19 cellular contexts compared by ENCODE assay signal in genomic region chr15:80106051-80106450, GRCh38. TPM values are rescaled to one million over a fixed set of nuclear protein-coding genes. Genes with fewer than 3 reads are reported as not detected.
DNase-seq lines count a peak whose midpoint lies in the region; TF ChIP-seq lines count a peak whose summit lies in the region.
"Had no signal": no experiment of that assay in that cellular context is flagged by ENCODE, and none has a peak within 500 bp of the region (broad histone marks: within the 10 kb centered on the region; RNA-seq: fewer than 3 reads in every experiment).

No MANE protein-coding gene starts in this region.

- TF ChIP-seq POLR2A in tibial nerve (IDR thresholded peaks at IDR 0.05), result no peak

- no peak for TF ChIP-seq EP300 in tibial nerve (IDR thresholded peaks at IDR 0.05)

- WGBS in tibial nerve, 2 donors, result 88 to 91% methylated on average over 4 of the region's 4 CpGs

- H3K4me3 ChIP-seq in epithelial cell of esophagus (ENCODE audit: low read length) (no peak overlapping the region), skeletal muscle cell (ENCODE audit: low read depth, low read length) (no peak overlapping the region), tibial nerve (no peak overlapping the region)
- H3K4me3 ChIP-seq: coronary artery, heart right ventricle, transverse colon had no signal

- peaks cover 0 to 23% (median 0%) of the 10 kb centered on the region in 4 donors for H3K4me1 ChIP-seq in tibial nerve

- H3K36me3 ChIP-seq in tibial nerve, result peaks cover 0 to 5% (median 0%) of the 10 kb centered on the region in 3 donors

- TF ChIP-seq CTCF in epithelial cell of esophagus (IDR thresholded peaks at IDR 0.05; ENCODE audit: insufficient read depth, low read depth, low read length, missing control alignments), result no peak
- no peak for TF ChIP-seq CTCF in tibial nerve (IDR thresholded peaks at IDR 0.05)

- H3K27ac ChIP-seq in tibial nerve, result no peak overlapping the region
- H3K27ac ChIP-seq: coronary artery, heart right ventricle, transverse colon had no signal

- DNase-seq in GM03348 (ENCODE audit: low spot score) (peak; percentile 46), RPMI7951 (ENCODE audit: low read depth) (peak; percentile 11), epithelial cell of esophagus (ENCODE audit: low read depth) (peak; percentile 45), skeletal muscle cell (ENCODE audit: low read depth) (peak; percentile 10), tibial nerve (ENCODE audit: low spot score in 2 of 2) (no peak), ureter (ENCODE audit: low spot score) (no peak), NCI-H2227 treated with DMSO at 0.1 percent for 48 hours (lab: John Stamatoyannopoulos, UW) (no peak)
- DNase-seq: activated effector memory CD4-positive, alpha-beta T cell treated with Interleukin-2 at 50 U/mL for 16 hours; aorta; CD4-positive, alpha-beta memory T cell; DMS79 treated with DMSO at 0.1 percent for 48 hours; heart right ventricle; islet precursor cell; NCI-H187; NCI-H446 treated with DMSO at 0.1 percent for 48 hours; Right ventricle myocardium superior; stimulated activated naive CD4-positive, alpha-beta T cell; transverse colon had no signal

- no peaks in the 10 kb centered on the region for H3K27me3 ChIP-seq in tibial nerve
- H3K27me3 ChIP-seq: heart right ventricle, transverse colon had no signal

- H3K9me3 ChIP-seq in tibial nerve, result no peaks in the 10 kb centered on the region
- H3K9me3 ChIP-seq: heart right ventricle, transverse colon had no signal

RNA-seq across cellular contexts. Expression of gene ZFAND6, which starts 46.6 kb away (rescaled TPM):
- total RNA-seq in RPMI7951 (2014; rRNA removed; shearing (Covaris generic)), result 175 and 202 TPM in 2 replicates
- total RNA-seq in tibial nerve (100 to 1,000 TPM in 1 of 4 donors, 10 to 100 TPM in 3; 68.6 to 126 (median 88.2) TPM), ureter (99.5 TPM)

RNA-seq across cellular contexts. Expression of gene FAH, which starts 46.7 kb away (rescaled TPM):
- 162 and 172 TPM in 2 replicates for total RNA-seq in RPMI7951 (2014; rRNA removed; shearing (Covaris generic))
- total RNA-seq in tibial nerve (10 to 100 TPM; 22.0 to 42.0 (median 37.7) TPM), ureter (34.9 TPM)

Comparison
In these comparisons a context has a peak if more than half of its experiments do, and no peak if none do; other contexts are left out.
1. DNase-seq: peak in GM03348 (single experiment), RPMI7951 (single experiment), epithelial cell of esophagus (single experiment) and skeletal muscle cell (single experiment); none in tibial nerve (0 of 2), ureter (single experiment) and NCI-H2227 treated with DMSO at 0.1 percent for 48 hours (single experiment).